Comparison of ENCODE assay signal across 1 cellular context in genomic region chr1:157176591-157177121, GRCh38.
TF ChIP-seq lines count a peak whose summit lies in the region.

No MANE protein-coding gene starts in this region.

TF ChIP-seq in GM12878, 131 proteins besides CTCF, POLR2A, EP300 and RAD21 (continued from another document and continues in another):
- no peak for TF ChIP-seq ZNF687 (IDR thresholded peaks at IDR 0.05)
- peak; percentile 39; the same call in 1 of the 2 replicates for TF ChIP-seq RELB (IDR thresholded peaks at IDR 0.05; ENCODE audit: low read depth)
- no peak for TF ChIP-seq SUZ12 (IDR thresholded peaks at IDR 0.05; ENCODE audit: unreplicated experiment)
- TF ChIP-seq SIN3A (IDR thresholded peaks at IDR 0.05; ENCODE audit: low read depth, low read length): no peak
- no peak for TF ChIP-seq ZSCAN29 (IDR thresholded peaks at IDR 0.05)
- no peak for TF ChIP-seq NR2C1 (IDR thresholded peaks at IDR 0.05)
- TF ChIP-seq HDAC2 (IDR thresholded peaks at IDR 0.05): no peak
- no peak for TF ChIP-seq NFIC (IDR thresholded peaks at IDR 0.05; ENCODE audit: low read depth, low read length)
- TF ChIP-seq MTA2 (IDR thresholded peaks at IDR 0.05; ENCODE audit: low read depth): peak; percentile 88
- TF ChIP-seq ELK1 (IDR thresholded peaks at IDR 0.05; ENCODE audit: low read depth, low read length): no peak
- TF ChIP-seq ZNF207 (IDR thresholded peaks at IDR 0.05; ENCODE audit: borderline replicate concordance): no peak
- peak; percentile 19; the same call in 1 of the 2 replicates for TF ChIP-seq RAD51 (IDR thresholded peaks at IDR 0.05)
- TF ChIP-seq RUNX3 (IDR thresholded peaks at IDR 0.05; ENCODE audit: low read length): peak; percentile 68
- TF ChIP-seq HDGF (IDR thresholded peaks at IDR 0.05): no peak
- no peak for TF ChIP-seq RFX5 (IDR thresholded peaks at IDR 0.05; ENCODE audit: low read depth, low read length)
- TF ChIP-seq CHD1 (IDR thresholded peaks at IDR 0.05; ENCODE audit: low read depth, low read length): no peak
- peak; percentile 69 to 88 for TF ChIP-seq IKZF2 (IDR thresholded peaks at IDR 0.05)
- TF ChIP-seq NFYA (IDR thresholded peaks at IDR 0.05; ENCODE audit: borderline replicate concordance, low read depth, low read length): no peak
- no peak for TF ChIP-seq ZNF622 (IDR thresholded peaks at IDR 0.05)
- no peak for TF ChIP-seq SMAD5 (IDR thresholded peaks at IDR 0.05; ENCODE audit: low read depth)
- TF ChIP-seq MYB (IDR thresholded peaks at IDR 0.05; ENCODE audit: borderline replicate concordance, low read depth, low read length): no peak
- no peak for TF ChIP-seq KAT2A (conservative IDR thresholded peaks at IDR 0.05; ENCODE audit: control insufficient read depth, low read depth, low read length)
- no peak for TF ChIP-seq RB1 (IDR thresholded peaks at IDR 0.05; ENCODE audit: borderline replicate concordance)
- no peak for TF ChIP-seq SREBF2 (IDR thresholded peaks at IDR 0.05; ENCODE audit: low read length)
- no peak for TF ChIP-seq IRF4 (IDR thresholded peaks at IDR 0.05; ENCODE audit: low read depth, low read length)
- TF ChIP-seq MYC (IDR thresholded peaks at IDR 0.05; ENCODE audit: insufficient read depth, insufficient read length, insufficient replicate concordance, low read length, severe bottlenecking): no peak
- no peak for TF ChIP-seq KLF5 (IDR thresholded peaks at IDR 0.05; ENCODE audit: partially characterized antibody)
- TF ChIP-seq MLLT1 (IDR thresholded peaks at IDR 0.05): peak; percentile 42; the same call in 1 of the 2 replicates
- TF ChIP-seq NR2C2 (IDR thresholded peaks at IDR 0.05; ENCODE audit: borderline replicate concordance, control insufficient read depth, insufficient read length, low read depth): no peak
- peak; percentile 78 for TF ChIP-seq NBN (IDR thresholded peaks at IDR 0.05)
- no peak for TF ChIP-seq SIX5 (IDR thresholded peaks at IDR 0.05; ENCODE audit: low read depth, low read length, severe bottlenecking)
- TF ChIP-seq DPF2 (IDR thresholded peaks at IDR 0.05): no peak
- TF ChIP-seq ZBED1 (IDR thresholded peaks at IDR 0.05; ENCODE audit: borderline replicate concordance): no peak
- 0 out of 2 replicates have a peak, but pooled peaks have one; percentile 16 for TF ChIP-seq YY1 (IDR thresholded peaks at IDR 0.05; ENCODE audit: low read depth, low read length)
- TF ChIP-seq ZNF274 (IDR thresholded peaks at IDR 0.05; ENCODE audit: insufficient read depth, insufficient read length): no peak
- peak; percentile 42 for TF ChIP-seq GATAD2B (conservative IDR thresholded peaks at IDR 0.05; ENCODE audit: low read depth)
- no peak for TF ChIP-seq EGR1 (IDR thresholded peaks at IDR 0.05; ENCODE audit: borderline replicate concordance in 1 of 2, low read depth in 2 of 2, low read length in 2 of 2)
- no peak for TF ChIP-seq TARDBP (IDR thresholded peaks at IDR 0.05; ENCODE audit: borderline replicate concordance)
- no peak for TF ChIP-seq CHD4 (IDR thresholded peaks at IDR 0.05)
- TF ChIP-seq JUND (IDR thresholded peaks at IDR 0.05; ENCODE audit: low read depth, low read length): no peak
- TF ChIP-seq FOS (IDR thresholded peaks at IDR 0.05; ENCODE audit: borderline replicate concordance, extremely low read depth, insufficient read length): no peak
- TF ChIP-seq PAX5 (IDR thresholded peaks at IDR 0.05; ENCODE audit: borderline replicate concordance, low read depth, low read length): peak; percentile 54; the same call in 1 of the 2 replicates
- TF ChIP-seq GABPA (IDR thresholded peaks at IDR 0.05; ENCODE audit: low read depth): no peak
- no peak for TF ChIP-seq ESRRA (IDR thresholded peaks at IDR 0.05; ENCODE audit: low read length)
- TF ChIP-seq CBX5 (IDR thresholded peaks at IDR 0.05; ENCODE audit: low read depth): no peak
- no peak for TF ChIP-seq PAX8 (IDR thresholded peaks at IDR 0.05)
- TF ChIP-seq POLR2AphosphoS5 (IDR thresholded peaks at IDR 0.05; ENCODE audit: low read length): no peak
- TF ChIP-seq SRF (IDR thresholded peaks at IDR 0.05; ENCODE audit: low read depth in 2 of 2, low read length in 2 of 2): no peak
- TF ChIP-seq ZNF592 (IDR thresholded peaks at IDR 0.05): no peak
- TF ChIP-seq CEBPB (IDR thresholded peaks at IDR 0.05; ENCODE audit: borderline replicate concordance in 1 of 2, low read depth in 2 of 2, low read length in 2 of 2): no peak
- 0 out of 2 replicates have a peak, but pooled peaks have one; percentile 29 for TF ChIP-seq TCF3 (IDR thresholded peaks at IDR 0.05; ENCODE audit: borderline replicate concordance, insufficient read depth, low read depth, low read length)
- no peak for TF ChIP-seq IRF3 (IDR thresholded peaks at IDR 0.05)
- TF ChIP-seq PKNOX1 (IDR thresholded peaks at IDR 0.05): no peak
- TF ChIP-seq SP1 (IDR thresholded peaks at IDR 0.05; ENCODE audit: low read depth, low read length): peak; percentile 10
- peak; percentile 57; the same call in 1 of the 2 replicates for TF ChIP-seq TCF12 (IDR thresholded peaks at IDR 0.05; ENCODE audit: low read depth, low read length)
- TF ChIP-seq BHLHE40 (IDR thresholded peaks at IDR 0.05; ENCODE audit: borderline replicate concordance in 1 of 2, low read depth in 2 of 2, low read length in 1 of 2): peak in 1 of 2 experiments; percentile 55; a peak in 1 of 4 replicates
- no peak for TF ChIP-seq NFXL1 (IDR thresholded peaks at IDR 0.05; ENCODE audit: borderline replicate concordance)
- no peak for TF ChIP-seq TCF7 (IDR thresholded peaks at IDR 0.05; ENCODE audit: borderline replicate concordance)
- peak; percentile 78 for TF ChIP-seq MEF2B (IDR thresholded peaks at IDR 0.05; ENCODE audit: partially characterized antibody, poor library complexity, severe bottlenecking)
- TF ChIP-seq BCL11A (IDR thresholded peaks at IDR 0.05; ENCODE audit: low read depth, low read length): peak; percentile 33; the same call in 1 of the 2 replicates
- TF ChIP-seq EED (IDR thresholded peaks at IDR 0.05; ENCODE audit: low read depth): no peak; the same call in 1 of the 2 replicates
- no peak for TF ChIP-seq ASH2L (IDR thresholded peaks at IDR 0.05; ENCODE audit: borderline replicate concordance, low read depth)
- 0 out of 2 replicates have a peak, but pooled peaks have one; percentile 51 for TF ChIP-seq CREB1 (IDR thresholded peaks at IDR 0.05; ENCODE audit: low read depth)
- no peak for TF ChIP-seq YBX1 (IDR thresholded peaks at IDR 0.05)
